8 cellular contexts compared by ENCODE assay signal in genomic region chr2:237723613-237724012, GRCh38.
DNase-seq lines count a peak whose midpoint lies in the region; ATAC-seq and TF ChIP-seq lines count a peak whose summit lies in the region.

No MANE protein-coding gene starts in this region.

- intact Hi-C loops in activated T-helper 2 cell treated with anti-CD3 and anti-CD28 coated beads, Interferon-gamma antibody, Interleukin-2, Interleukin-4, amounts not matched to agents 10 μg/mL and 5 μg/mL and 100 μg/mL, durations not matched to agents 14 hours and 24 hours and 36 hours (cut with micrococcal nuclease): no loop called here
- intact Hi-C loops in left lung (cut with DNase I): no loop called here

- H3K27ac ChIP-seq in left lung: no peak overlapping the region

- H3K9me3 ChIP-seq in left lung: no peaks in the 10 kb centered on the region

- H3K36me3 Mint-ChIP-seq in activated naive CD4-positive, alpha-beta T cell treated with anti-CD3 and anti-CD28 coated beads, Interleukin-2, amount 10 ng/mL, durations not matched to agents 7 days and 5 days: peaks cover 36% of the 10 kb centered on the region
- H3K36me3 Mint-ChIP-seq in activated T-helper 2 cell treated with anti-CD3 and anti-CD28 coated beads, Interferon-gamma antibody, Interleukin-2, Interleukin-4, amounts not matched to agents 10 μg/mL and 5 μg/mL and 100 μg/mL, durations not matched to agents 14 hours and 24 hours and 36 hours (ENCODE audit: low read depth): peaks cover 69% of the 10 kb centered on the region

- H3K4me3 ChIP-seq in left lung: no peak overlapping the region

- no peak overlapping the region for H3K27ac Mint-ChIP-seq in activated naive CD4-positive, alpha-beta T cell treated with anti-CD3 and anti-CD28 coated beads, Interleukin-2, amount 10 ng/mL, durations not matched to agents 7 days and 5 days
- peak overlapping the region; percentile 30 for H3K27ac Mint-ChIP-seq in activated T-helper 2 cell treated with anti-CD3 and anti-CD28 coated beads, Interferon-gamma antibody, Interleukin-2, Interleukin-4, amounts not matched to agents 10 μg/mL and 5 μg/mL and 100 μg/mL, durations not matched to agents 14 hours and 24 hours and 36 hours

- peaks cover 22 to 70% of the 10 kb centered on the region in 2 donors for H3K4me1 ChIP-seq in left lung

- no peaks in the 10 kb centered on the region for H3K27me3 Mint-ChIP-seq in activated naive CD4-positive, alpha-beta T cell treated with anti-CD3 and anti-CD28 coated beads, Interleukin-2, amount 10 ng/mL, durations not matched to agents 7 days and 5 days
- no peaks in the 10 kb centered on the region for H3K27me3 Mint-ChIP-seq in activated T-helper 2 cell treated with anti-CD3 and anti-CD28 coated beads, Interferon-gamma antibody, Interleukin-2, Interleukin-4, amounts not matched to agents 10 μg/mL and 5 μg/mL and 100 μg/mL, durations not matched to agents 14 hours and 24 hours and 36 hours (ENCODE audit: low read depth)

- peak; percentile 32 for DNase-seq in activated naive CD4-positive, alpha-beta T cell treated with anti-CD3 and anti-CD28 coated beads, Interleukin-2, amount 10 ng/mL, durations not matched to agents 7 days and 5 days
- no peak for DNase-seq in activated naive CD4-positive, alpha-beta T cell (lab: John Stamatoyannopoulos, UW)
- DNase-seq in LHCN-M2 (ENCODE audit: low read depth): peak; percentile 84
- DNase-seq in activated T-helper 2 cell treated with anti-CD3 and anti-CD28 coated beads, Interferon-gamma antibody, Interleukin-2, Interleukin-4, amounts not matched to agents 10 μg/mL and 5 μg/mL and 100 μg/mL, durations not matched to agents 14 hours and 24 hours and 36 hours (ENCODE audit: low spot score): no peak
- DNase-seq in left lung: no peak
- DNase-seq in SIG-M5 (lab: John Stamatoyannopoulos, UW): no peak
- no peak for DNase-seq in stimulated activated CD4-positive, alpha-beta T cell treated with anti-CD3 and anti-CD28 coated beads, Interleukin-4, amount 100 ng/mL, for 1 hour

- TF ChIP-seq CTCF in left lung (IDR thresholded peaks at IDR 0.05): no peak

- no peaks in the 10 kb centered on the region for H3K27me3 ChIP-seq in left lung

- H3K4me1 Mint-ChIP-seq in activated naive CD4-positive, alpha-beta T cell treated with anti-CD3 and anti-CD28 coated beads, Interleukin-2, amount 10 ng/mL, durations not matched to agents 7 days and 5 days: peaks cover 29% of the 10 kb centered on the region
- H3K4me1 Mint-ChIP-seq in activated T-helper 2 cell treated with anti-CD3 and anti-CD28 coated beads, Interferon-gamma antibody, Interleukin-2, Interleukin-4, amounts not matched to agents 10 μg/mL and 5 μg/mL and 100 μg/mL, durations not matched to agents 14 hours and 24 hours and 36 hours (ENCODE audit: low read depth): peaks cover 24% of the 10 kb centered on the region

- peaks cover 0 to 22% of the 10 kb centered on the region in 2 donors for H3K36me3 ChIP-seq in left lung

- ATAC-seq in left lung: peak; percentile 7
- ATAC-seq in HG03135 (IDR thresholded peaks at IDR 0.05; ENCODE audit: unreplicated experiment): no peak

- H3K9me3 Mint-ChIP-seq in activated naive CD4-positive, alpha-beta T cell treated with anti-CD3 and anti-CD28 coated beads, Interleukin-2, amount 10 ng/mL, durations not matched to agents 7 days and 5 days: no peaks in the 10 kb centered on the region
- no peaks in the 10 kb centered on the region for H3K9me3 Mint-ChIP-seq in activated T-helper 2 cell treated with anti-CD3 and anti-CD28 coated beads, Interferon-gamma antibody, Interleukin-2, Interleukin-4, amounts not matched to agents 10 μg/mL and 5 μg/mL and 100 μg/mL, durations not matched to agents 14 hours and 24 hours and 36 hours

- no peak overlapping the region for H3K4me3 Mint-ChIP-seq in activated naive CD4-positive, alpha-beta T cell treated with anti-CD3 and anti-CD28 coated beads, Interleukin-2, amount 10 ng/mL, durations not matched to agents 7 days and 5 days
- no peak overlapping the region for H3K4me3 Mint-ChIP-seq in activated T-helper 2 cell treated with anti-CD3 and anti-CD28 coated beads, Interferon-gamma antibody, Interleukin-2, Interleukin-4, amounts not matched to agents 10 μg/mL and 5 μg/mL and 100 μg/mL, durations not matched to agents 14 hours and 24 hours and 36 hours (ENCODE audit: low read depth)

- CTCF ChIA-PET in activated naive CD4-positive, alpha-beta T cell treated with anti-CD3 and anti-CD28 coated beads, Interleukin-2, amount 10 ng/mL, durations not matched to agents 7 days and 5 days (lab: Charles Lee): interaction anchor here (1.4 to 1.8 kb wide), 2 partner anchors 10 to 51 kb away, joined by 5 to 6 read pairs; no protein-coding TSS in a partner anchor

Comparison
In these comparisons a context has a peak if more than half of its experiments do, and no peak if none do; other contexts are left out.
1. DNase-seq: peak in activated naive CD4-positive, alpha-beta T cell treated with anti-CD3 and anti-CD28 coated beads, Interleukin-2, amount 10 ng/mL, durations not matched to agents 7 days and 5 days (single experiment) and LHCN-M2 (single experiment); none in activated naive CD4-positive, alpha-beta T cell (0 of 4), activated T-helper 2 cell treated with anti-CD3 and anti-CD28 coated beads, Interferon-gamma antibody, Interleukin-2, Interleukin-4, amounts not matched to agents 10 μg/mL and 5 μg/mL and 100 μg/mL, durations not matched to agents 14 hours and 24 hours and 36 hours (single experiment), left lung (0 of 2), SIG-M5 (single experiment) and stimulated activated CD4-positive, alpha-beta T cell treated with anti-CD3 and anti-CD28 coated beads, Interleukin-4, amount 100 ng/mL, for 1 hour (single experiment).